ENCODE assay signal across 8 cellular contexts in genomic region chr12:57896139-57896436, GRCh38. TPM values are rescaled to one million over a fixed set of nuclear protein-coding genes. Genes with fewer than 3 reads are reported as not detected.
DNase-seq lines count a peak whose midpoint lies in the region; ATAC-seq and TF ChIP-seq lines count a peak whose summit lies in the region.

No MANE protein-coding gene starts in this region.

- H3K79me2 ChIP-seq in OCI-LY3 (ENCODE audit: low read length) (no peaks in the 10 kb centered on the region), neural progenitor cell (ENCODE audit: low read depth) (no peaks in the 10 kb centered on the region)

- no peaks in the 10 kb centered on the region for H3K36me3 Mint-ChIP-seq in neural progenitor cell

- H3K27me3 Mint-ChIP-seq in neural progenitor cell (ENCODE audit: insufficient read depth, low read depth): peaks cover 13% of the 10 kb centered on the region

- H3K4me3 Mint-ChIP-seq in neural progenitor cell: peak overlapping the region; percentile 83

- DNase-seq in COR-L47 (lab: John Stamatoyannopoulos, UW) (peak; percentile 58), epithelial cell of esophagus (ENCODE audit: low read depth) (no peak), neural progenitor cell (ENCODE audit: low spot score) (peak; percentile 20), GM13976 (ENCODE audit: low spot score) (no peak), amniotic stem cell (lab: John Stamatoyannopoulos, UW) (no peak)

- H3K27me3 ChIP-seq in OCI-LY3 (ENCODE audit: low read depth, low read length) (no peaks in the 10 kb centered on the region), neural progenitor cell (no peaks in the 10 kb centered on the region)

- H3K9ac ChIP-seq in OCI-LY3 (ENCODE audit: low read length): peak overlapping the region; percentile 74
- no peak overlapping the region for H3K9ac ChIP-seq in neural progenitor cell

- ATAC-seq in HG02970 (IDR thresholded peaks at IDR 0.05; ENCODE audit: low FRiP score, unreplicated experiment) (no peak), HG03025 (IDR thresholded peaks at IDR 0.05; ENCODE audit: low FRiP score, unreplicated experiment) (no peak)

- H3K4me2 ChIP-seq in OCI-LY3 (ENCODE audit: low read length) (peak overlapping the region; percentile 99), neural progenitor cell (peak overlapping the region; percentile 86)

- no peaks in the 10 kb centered on the region for H4K20me1 ChIP-seq in OCI-LY3 (ENCODE audit: insufficient read depth, low read length)
- H4K20me1 ChIP-seq in neural progenitor cell (ENCODE audit: low read depth): no peaks in the 10 kb centered on the region

- H3K27ac Mint-ChIP-seq in neural progenitor cell: peak overlapping the region; percentile 95

- H3K36me3 ChIP-seq in OCI-LY3 (replicated peaks; ENCODE audit: low read depth, low read length): no peaks in the 10 kb centered on the region
- no peaks in the 10 kb centered on the region for H3K36me3 ChIP-seq in neural progenitor cell

- TF ChIP-seq CTCF in OCI-LY3 (IDR thresholded peaks at IDR 0.05; ENCODE audit: low read depth, low read length) (peak; percentile 27; the same call in 1 of the 2 replicates), epithelial cell of esophagus (IDR thresholded peaks at IDR 0.05; ENCODE audit: insufficient read depth, low read depth, low read length, missing control alignments) (no peak), neural progenitor cell (IDR thresholded peaks at IDR 0.05) (no peak), GM13976 (IDR thresholded peaks at IDR 0.05; ENCODE audit: borderline replicate concordance, control extremely low read depth, extremely low read depth, insufficient read depth, missing control alignments) (no peak)

- peaks cover 53% of the 10 kb centered on the region for H3K4me1 Mint-ChIP-seq in neural progenitor cell

- H3K9me3 ChIP-seq in OCI-LY3 (ENCODE audit: insufficient read depth, low read length) (no peaks in the 10 kb centered on the region), neural progenitor cell (ENCODE audit: low read depth) (no peaks in the 10 kb centered on the region)

- peaks cover 60% of the 10 kb centered on the region for H3K4me1 ChIP-seq in OCI-LY3 (ENCODE audit: low read length)
- H3K4me1 ChIP-seq in neural progenitor cell: peaks cover 49% of the 10 kb centered on the region

- in situ Hi-C loops in GM13976 (cut with MboI; ENCODE audit: low sequenced_read_pairs, unreplicated experiment): no loop called here

- peak overlapping the region; percentile 89 for H2AFZ ChIP-seq in OCI-LY3 (ENCODE audit: low read depth, low read length)
- H2AFZ ChIP-seq in neural progenitor cell (replicated peaks): peak overlapping the region; percentile 74

- H3F3A ChIP-seq in neural progenitor cell (ENCODE audit: low read depth): peaks cover 32% of the 10 kb centered on the region

- H3K9me3 Mint-ChIP-seq in neural progenitor cell: peaks cover 3% of the 10 kb centered on the region

- H3K27ac ChIP-seq in OCI-LY3 (ENCODE audit: low read length): no peak overlapping the region
- H3K27ac ChIP-seq in neural progenitor cell: no peak overlapping the region

- H3K4me3 ChIP-seq in OCI-LY3 (ENCODE audit: low read length) (peak overlapping the region; percentile 85), epithelial cell of esophagus (ENCODE audit: low read length) (peak overlapping the region; percentile 49), neural progenitor cell (peak overlapping the region; percentile 39)

RNA-seq across cellular contexts. Expression of gene ATP23, which starts 45.3 kb away (rescaled TPM):
- total RNA-seq in neural progenitor cell (ENCODE audit: low replicate concordance): 6.3 and 11.4 TPM in 2 replicates

RNA-seq across cellular contexts. Expression of gene CTDSP2, which starts 49.6 kb away (rescaled TPM):
- total RNA-seq in neural progenitor cell (ENCODE audit: low replicate concordance): 43.6 and 73.2 TPM in 2 replicates

Comparison
In these comparisons a context has a peak if more than half of its experiments do, and no peak if none do; other contexts are left out.
1. DNase-seq: peak in COR-L47 (single experiment) and neural progenitor cell (single experiment); none in epithelial cell of esophagus (single experiment), GM13976 (single experiment) and amniotic stem cell (single experiment).
2. Peak in every context shown above with its lines, with median percentiles within 50 percentile points of each other: H3K4me3 ChIP-seq.